ENCODE assay signal across 8 cellular contexts in the genomic region with DNA sequence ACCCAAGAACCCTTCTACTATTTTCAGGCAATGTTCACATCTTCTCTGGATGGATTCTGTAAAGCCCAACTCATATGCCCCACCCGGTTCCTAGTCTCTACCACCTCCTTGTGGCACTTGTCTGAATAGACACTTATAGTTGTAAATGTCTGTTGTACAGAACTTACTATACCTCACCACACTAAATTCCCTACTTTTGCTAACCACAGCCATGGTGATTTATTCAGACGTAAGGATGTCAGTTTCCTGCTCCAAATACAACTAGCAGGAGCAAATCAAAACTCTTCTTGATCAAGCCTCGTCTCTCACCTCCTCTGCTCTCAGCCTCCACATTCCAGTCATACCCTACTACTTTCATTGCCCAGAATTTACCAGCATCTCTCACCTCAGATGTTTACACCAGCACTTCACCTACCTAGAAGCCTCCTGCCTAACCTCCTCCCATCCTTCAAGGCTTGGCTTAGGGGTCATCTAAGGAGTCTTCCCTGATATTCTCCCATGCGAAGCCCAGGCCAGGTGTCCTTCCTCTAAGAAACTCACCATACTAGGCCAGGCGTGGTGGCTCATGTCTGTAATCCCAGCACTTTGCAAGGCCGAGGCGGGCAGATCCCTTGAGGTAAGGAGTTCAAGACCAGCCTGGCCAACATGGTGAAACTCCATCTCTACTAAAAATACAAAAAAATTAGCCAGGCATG.
DNase-seq lines count a peak whose midpoint lies in the region; ATAC-seq, FAIRE-seq and TF ChIP-seq lines count a peak whose summit lies in the region.

No MANE protein-coding gene starts in this region.

- no peaks in the 10 kb centered on the region for H3K27me3 ChIP-seq in parathyroid adenoma (ENCODE audit: control insufficient read depth, insufficient read depth, low read length)

- no peaks in the 10 kb centered on the region for H3K79me2 ChIP-seq in parathyroid adenoma

- H3K27ac ChIP-seq in 22Rv1, result no peak overlapping the region
- H3K27ac ChIP-seq in VCaP, result peak overlapping the region; percentile 85; the same call in 1 of the 2 replicates
- H3K27ac ChIP-seq in parathyroid adenoma, result no peak overlapping the region

- no peak for ATAC-seq in HG03378 (IDR thresholded peaks at IDR 0.05; ENCODE audit: unreplicated experiment)

- no peaks in the 10 kb centered on the region for H3K4me1 ChIP-seq in parathyroid adenoma

- TF ChIP-seq CTCF in 22Rv1 (IDR thresholded peaks at IDR 0.05), result peak; percentile 71
- TF ChIP-seq CTCF in VCaP (conservative IDR thresholded peaks at IDR 0.05), result peak; percentile 86
- peak; percentile 46 for TF ChIP-seq CTCF in parathyroid adenoma (IDR thresholded peaks at IDR 0.05)

- no peak overlapping the region for H3K4me3 ChIP-seq in parathyroid adenoma (ENCODE audit: low read depth, low read length)

- H3K4me2 ChIP-seq in parathyroid adenoma (ENCODE audit: low read length), result no peak overlapping the region

- peak; percentile 74 for DNase-seq in M059J (ENCODE audit: low read depth)
- peak; percentile 53 for DNase-seq in fibroblast of gingiva (ENCODE audit: low read depth)
- no peak for DNase-seq in C1 segment of cervical spinal cord (lab: John Stamatoyannopoulos, UW)

- H2AFZ ChIP-seq in parathyroid adenoma, result no peak overlapping the region

- H3K9ac ChIP-seq in parathyroid adenoma, result no peak overlapping the region

- FAIRE-seq in G401.6 (lab: Jason Lieb, UNC), result peak; percentile 92

- no peaks in the 10 kb centered on the region for H3K9me3 ChIP-seq in parathyroid adenoma (ENCODE audit: control insufficient read depth, low read length)

- no peaks in the 10 kb centered on the region for H3K36me3 ChIP-seq in parathyroid adenoma (ENCODE audit: control insufficient read depth, insufficient read depth, low read length)

Comparison
In these comparisons a context has a peak if more than half of its experiments do, and no peak if none do; other contexts are left out.
1. DNase-seq: peak in M059J (single experiment) and fibroblast of gingiva (single experiment); none in C1 segment of cervical spinal cord (0 of 14).
2. Peak in every context shown above with its lines, with median percentiles within 50 percentile points of each other: CTCF ChIP-seq.